36 cellular contexts compared by ENCODE assay signal in genomic region chr12:123022205-123022604, GRCh38.
"Had no signal": no experiment of that assay in that cellular context is flagged by ENCODE, and none has a peak within 500 bp of the region (broad histone marks: within the 10 kb centered on the region; RNA-seq: fewer than 3 reads in every experiment).

No MANE protein-coding gene starts in this region.

- H3K4me3 ChIP-seq: adrenal gland, body of pancreas, breast epithelium, MG63, PC-9 had no signal

- H3K27me3 ChIP-seq: adrenal gland, body of pancreas, breast epithelium, MG63 had no signal

- ATAC-seq: activated CD8-positive, alpha-beta memory T cell treated with anti-CD3 and anti-CD28 coated beads, Interleukin-2, amount 10 ng/mL, durations not matched to agents 7 days and 5 days; activated naive CD4-positive, alpha-beta T cell treated with anti-CD3 and anti-CD28 coated beads, Interleukin-2, amount 50 U/mL, for 72 hours; activated T-cell treated with anti-CD3 and anti-CD28 coated beads, Interleukin-2, amount 50 U/mL, for 72 hours; body of pancreas had no signal

- H3K9me3 ChIP-seq: adrenal gland, body of pancreas, breast epithelium, MG63 had no signal

- DNase-seq: activated CD4-positive, alpha-beta memory T cell treated with anti-CD3 and anti-CD28 coated beads, Interleukin-2, amount 10 ng/mL, durations not matched to agents 7 days and 5 days; activated CD4-positive, alpha-beta T cell treated with anti-CD3 and anti-CD28 coated beads for 1 hour; activated CD4-positive, alpha-beta T cell treated with anti-CD3 and anti-CD28 coated beads for 48 hours; activated CD4-positive, CD25-positive, alpha-beta regulatory T cell; activated CD8-positive, alpha-beta memory T cell treated with anti-CD3 and anti-CD28 coated beads for 24 hours; activated CD8-positive, alpha-beta memory T cell treated with anti-CD3 and anti-CD28 coated beads, Interleukin-2, amount 10 ng/mL, durations not matched to agents 7 days and 5 days; activated CD8-positive, alpha-beta memory T cell treated with anti-CD3 and anti-CD28 coated beads, Interleukin-2, amount 50 U/mL, for 48 hours; activated gamma-delta T cell treated with Interleukin-2 at 50 U/mL for 16 hours; activated naive CD4-positive, alpha-beta T cell treated with anti-CD3 and anti-CD28 coated beads for 36 hours; activated T-cell treated with anti-CD3 and anti-CD28 coated beads, Interleukin-2, amount 50 U/mL, for 1 hour; activated T-cell treated with anti-CD3 and anti-CD28 coated beads, Interleukin-2, amount 50 U/mL, for 72 hours; adrenal gland; body of pancreas; caudate nucleus; cerebellar nuclear complex; Kasumi-1; KG1; MG63; NCI-H1048; NCI-H1105 treated with DMSO at 0.1 percent for 48 hours; NCI-H1436; NCI-H1694; NCI-H1930; NCI-H526; NCI-H748 treated with DMSO at 0.1 percent for 48 hours; NK-92 treated with Interleukin-12 subunit alpha and Interleukin-12 subunit beta, amount 100 ng/mL, for 24 hours; PC-9; Right ventricle myocardium superior; SW 1271; T-helper 1 cell; T-helper 2 cell; T1000 had no signal

- H3K36me3 ChIP-seq: adrenal gland, breast epithelium, MG63 had no signal

- H3K4me1 ChIP-seq: adrenal gland, body of pancreas, breast epithelium had no signal

- FAIRE-seq: astrocyte had no signal

- H3K4me2 ChIP-seq: PC-9 had no signal

- H2AFZ ChIP-seq: PC-9 had no signal

- H3K27ac ChIP-seq: adrenal gland, body of pancreas, breast epithelium, PC-9, VCaP had no signal
